In the genomic region with DNA sequence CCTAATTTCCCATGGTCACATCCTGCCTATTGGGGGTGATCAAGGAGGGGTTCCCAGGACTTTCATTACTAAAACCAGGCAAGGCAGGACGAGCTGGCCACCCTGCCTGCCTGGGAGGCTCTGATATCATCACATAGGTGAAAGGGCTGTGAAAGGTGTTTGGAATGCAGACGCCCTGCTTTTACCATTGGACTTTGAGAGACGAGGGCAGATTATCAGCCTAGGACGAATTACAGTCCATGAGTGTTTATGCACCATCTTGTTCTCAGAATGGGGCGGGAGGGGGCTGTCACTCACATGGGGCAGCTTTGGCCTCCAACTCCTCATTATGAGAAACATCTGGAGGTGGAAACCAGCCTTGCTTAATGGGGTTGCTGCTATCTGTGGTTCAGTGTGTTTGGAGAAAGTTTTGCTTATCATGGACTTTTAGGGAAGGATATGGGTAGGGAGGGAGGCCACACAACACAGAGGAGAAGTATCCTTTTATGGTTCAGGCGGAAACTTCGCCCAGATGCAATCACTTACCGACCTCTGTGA, we compare ENCODE assay signal across 23 cellular contexts.
"Had no signal": no experiment of that assay in that cellular context is flagged by ENCODE, and none has a peak within 500 bp of the region (broad histone marks: within the 10 kb centered on the region; RNA-seq: fewer than 3 reads in every experiment).

No MANE protein-coding gene starts in this region.

- ATAC-seq: left ventricle myocardium superior; mucosa of descending colon; pancreas; sciatic nerve; stimulated activated effector memory CD8-positive, alpha-beta T cell treated with anti-CD3 and anti-CD28 coated beads, Interleukin-12 subunit alpha, Interleukin-12 subunit beta, amount 100 ng/mL, for 72 hours had no signal

- H3K4me1 ChIP-seq: adrenal gland, testis, upper lobe of left lung had no signal

- DNase-seq: activated CD4-positive, alpha-beta T cell treated with anti-CD3 and anti-CD28 coated beads for 1 hour; activated CD8-positive, alpha-beta memory T cell treated with anti-CD3 and anti-CD28 coated beads for 24 hours; activated gamma-delta T cell; adrenal gland; dermis blood vessel endothelial cell; effector memory CD4-positive, alpha-beta T cell; head of caudate nucleus; left ventricle myocardium superior; mucosa of descending colon; naive B cell; pancreas; stimulated activated CD4-positive, alpha-beta T cell treated with anti-CD3 and anti-CD28 coated beads, Interleukin-4, amount 100 ng/mL, for 1 hour; stomach; testis; upper lobe of left lung had no signal

- H3K27me3 Mint-ChIP-seq: activated naive CD4-positive, alpha-beta T cell treated with anti-CD3 and anti-CD28 coated beads, Interleukin-2, amount 50 U/mL, for 24 hours had no signal

- H3K36me3 ChIP-seq: pancreas, WERI-Rb-1 had no signal

- H3K27ac Mint-ChIP-seq: activated naive CD4-positive, alpha-beta T cell treated with anti-CD3 and anti-CD28 coated beads, Interleukin-2, amount 50 U/mL, for 24 hours; naive B cell; stimulated activated effector memory CD8-positive, alpha-beta T cell treated with anti-CD3 and anti-CD28 coated beads, Interleukin-12 subunit alpha, Interleukin-12 subunit beta, amount 100 ng/mL, for 72 hours; T-helper 2 cell treated with Interferon-gamma antibody and Interleukin-4, amounts not matched to agents 5 μg/mL and 100 μg/mL, for 36 hours had no signal

- H3K36me3 Mint-ChIP-seq: activated naive CD4-positive, alpha-beta T cell treated with anti-CD3 and anti-CD28 coated beads, Interleukin-2, amount 50 U/mL, for 24 hours; naive B cell; stimulated activated effector memory CD8-positive, alpha-beta T cell treated with anti-CD3 and anti-CD28 coated beads, Interleukin-12 subunit alpha, Interleukin-12 subunit beta, amount 100 ng/mL, for 72 hours had no signal

- H3K4me3 Mint-ChIP-seq: activated naive CD4-positive, alpha-beta T cell treated with anti-CD3 and anti-CD28 coated beads, Interleukin-2, amount 50 U/mL, for 24 hours; naive B cell; stimulated activated effector memory CD8-positive, alpha-beta T cell treated with anti-CD3 and anti-CD28 coated beads, Interleukin-12 subunit alpha, Interleukin-12 subunit beta, amount 100 ng/mL, for 72 hours; T-helper 2 cell treated with Interferon-gamma antibody and Interleukin-4, amounts not matched to agents 5 μg/mL and 100 μg/mL, for 36 hours had no signal

- H3K27me3 ChIP-seq: adrenal gland, esophagus muscularis mucosa, pancreas, stomach, testis, upper lobe of left lung had no signal

- H3K27ac ChIP-seq: adrenal gland, esophagus muscularis mucosa, SK-N-MC, stomach, testis, upper lobe of left lung, WERI-Rb-1 had no signal

- H3K4me3 ChIP-seq: adrenal gland, esophagus muscularis mucosa, mucosa of descending colon, pancreas, SK-N-MC, smooth muscle cell, stomach, testis, upper lobe of left lung had no signal

- H3K9me3 ChIP-seq: adrenal gland, esophagus muscularis mucosa, mucosa of descending colon, pancreas, stomach, testis, upper lobe of left lung had no signal

- H3K4me1 Mint-ChIP-seq: activated naive CD4-positive, alpha-beta T cell treated with anti-CD3 and anti-CD28 coated beads, Interleukin-2, amount 50 U/mL, for 24 hours; naive B cell; stimulated activated effector memory CD8-positive, alpha-beta T cell treated with anti-CD3 and anti-CD28 coated beads, Interleukin-12 subunit alpha, Interleukin-12 subunit beta, amount 100 ng/mL, for 72 hours had no signal

- H3K9me3 Mint-ChIP-seq: activated naive CD4-positive, alpha-beta T cell treated with anti-CD3 and anti-CD28 coated beads, Interleukin-2, amount 50 U/mL, for 24 hours; naive B cell; stimulated activated effector memory CD8-positive, alpha-beta T cell treated with anti-CD3 and anti-CD28 coated beads, Interleukin-12 subunit alpha, Interleukin-12 subunit beta, amount 100 ng/mL, for 72 hours; T-helper 2 cell treated with Interferon-gamma antibody and Interleukin-4, amounts not matched to agents 5 μg/mL and 100 μg/mL, for 36 hours had no signal
